8 cellular contexts compared by ENCODE assay signal in the genomic region with DNA sequence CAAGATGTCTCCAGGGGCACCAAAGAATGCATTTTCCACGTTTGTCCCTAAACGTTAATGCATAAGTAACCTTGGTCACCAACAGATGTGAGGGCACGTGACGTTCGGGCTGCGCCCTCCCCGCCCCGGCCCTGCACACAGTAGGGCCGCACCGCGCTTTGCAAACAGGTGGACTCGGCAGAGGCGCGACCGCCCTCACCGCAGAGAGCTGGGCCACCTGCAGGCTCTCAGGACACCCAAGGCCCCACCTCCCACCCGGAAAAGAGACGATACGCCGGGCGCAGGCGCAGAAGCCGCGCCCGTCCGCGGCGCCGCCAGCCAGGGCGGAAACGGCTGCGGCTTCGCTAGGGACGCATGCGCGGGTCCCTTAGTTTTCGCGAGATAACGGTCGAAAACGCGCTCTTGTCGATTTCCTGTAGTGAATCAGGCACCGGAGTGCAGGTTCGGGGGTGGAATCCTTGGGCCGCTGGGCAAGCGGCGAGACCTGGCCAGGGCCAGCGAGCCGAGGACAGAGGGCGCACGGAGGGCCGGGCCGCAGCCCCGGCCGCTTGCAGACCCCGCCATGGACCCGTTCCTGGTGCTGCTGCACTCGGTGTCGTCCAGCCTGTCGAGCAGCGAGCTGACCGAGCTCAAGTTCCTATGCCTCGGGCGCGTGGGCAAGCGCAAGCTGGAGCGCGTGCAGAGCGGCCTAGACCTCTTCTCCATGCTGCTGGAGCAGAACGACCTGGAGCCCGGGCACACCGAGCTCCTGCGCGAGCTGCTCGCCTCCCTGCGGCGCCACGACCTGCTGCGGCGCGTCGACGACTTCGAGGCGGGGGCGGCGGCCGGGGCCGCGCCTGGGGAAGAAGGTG. TPM values are rescaled to one million over a fixed set of nuclear protein-coding genes. Genes with fewer than 3 reads are reported as not detected.
A peak's percentile ranks its signal among the peaks of the same experiment; 100 is the strongest.
DNase-seq lines count a peak whose midpoint lies in the region; ATAC-seq and TF ChIP-seq lines count a peak whose summit lies in the region.

A gene with protein sequence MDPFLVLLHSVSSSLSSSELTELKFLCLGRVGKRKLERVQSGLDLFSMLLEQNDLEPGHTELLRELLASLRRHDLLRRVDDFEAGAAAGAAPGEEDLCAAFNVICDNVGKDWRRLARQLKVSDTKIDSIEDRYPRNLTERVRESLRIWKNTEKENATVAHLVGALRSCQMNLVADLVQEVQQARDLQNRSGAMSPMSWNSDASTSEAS (plus strand): TSS at position 399 of the 851 bp plus-strand sequence. CDS start 164 bp downstream, at position 563.

- H3K27me3 ChIP-seq in RWPE2 (ENCODE audit: insufficient read depth, poor library complexity, severe bottlenecking): no peaks in the 10 kb centered on the region
- no peaks in the 10 kb centered on the region for H3K27me3 ChIP-seq in neural cell (ENCODE audit: insufficient read depth, low read depth, low read length)

- no peaks in the 10 kb centered on the region for H3K9me2 ChIP-seq in neural cell (ENCODE audit: insufficient read depth, low read length)

- ATAC-seq in GM21737 (IDR thresholded peaks at IDR 0.05; ENCODE audit: unreplicated experiment): peak; percentile 68
- ATAC-seq in RWPE2 (ENCODE audit: low read depth): peak; percentile 70
- peak; percentile 78 for ATAC-seq in stimulated activated naive CD8-positive, alpha-beta T cell treated with anti-CD3 and anti-CD28 coated beads, Interleukin-15, amount 100 ng/mL, for 72 hours

- peak within 1 kb of the TSS; percentile 87 for H3K9ac ChIP-seq in neural cell (ENCODE audit: low read length)

- H3K27ac Mint-ChIP-seq in stimulated activated naive CD8-positive, alpha-beta T cell treated with anti-CD3 and anti-CD28 coated beads, Interleukin-15, amount 100 ng/mL, for 72 hours: peak within 1 kb of the TSS; percentile 97 to 99

- H2AFZ ChIP-seq in neural cell (ENCODE audit: low read depth, low read length): peak within 1 kb of the TSS; percentile 78

- TF ChIP-seq CTCF in RWPE2 (IDR thresholded peaks at IDR 0.05; ENCODE audit: poor library complexity, severe bottlenecking) (no peak), neural cell (IDR thresholded peaks at IDR 0.05; ENCODE audit: poor library complexity, severe bottlenecking) (peak; percentile 22)

- H3K4me3 Mint-ChIP-seq in stimulated activated naive CD8-positive, alpha-beta T cell treated with anti-CD3 and anti-CD28 coated beads, Interleukin-15, amount 100 ng/mL, for 72 hours: peak within 1 kb of the TSS; percentile 97 to 98

- H3K4me3 ChIP-seq in RWPE2 (ENCODE audit: severe bottlenecking): peak within 1 kb of the TSS; percentile 84
- peak within 1 kb of the TSS; percentile 85 for H3K4me3 ChIP-seq in neural cell (ENCODE audit: low read length)

- peak within 1 kb of the TSS; percentile 91 for H3K4me2 ChIP-seq in neural cell (ENCODE audit: low read length)

- H3K36me3 ChIP-seq in RWPE2 (ENCODE audit: low read depth): peaks cover 32% of the 10 kb centered on the region
- H3K36me3 ChIP-seq in neural cell (ENCODE audit: insufficient read depth, low read length): no peaks in the 10 kb centered on the region

- peaks cover 49% of the 10 kb centered on the region for H3K4me1 Mint-ChIP-seq in stimulated activated naive CD8-positive, alpha-beta T cell treated with anti-CD3 and anti-CD28 coated beads, Interleukin-15, amount 100 ng/mL, for 72 hours

- no peaks in the 10 kb centered on the region for H3K27me3 Mint-ChIP-seq in stimulated activated naive CD8-positive, alpha-beta T cell treated with anti-CD3 and anti-CD28 coated beads, Interleukin-15, amount 100 ng/mL, for 72 hours

- H3K9me3 ChIP-seq in RWPE2 (ENCODE audit: severe bottlenecking) (no peaks in the 10 kb centered on the region), neural cell (ENCODE audit: low read length) (no peaks in the 10 kb centered on the region)

- peaks cover 10% of the 10 kb centered on the region for H3K79me2 ChIP-seq in neural cell (replicated peaks; ENCODE audit: insufficient read depth, low read length)

- no peak for TF ChIP-seq RAD21 in neural cell (conservative IDR thresholded peaks at IDR 0.05)

- H3K27ac ChIP-seq in RWPE2 (ENCODE audit: poor library complexity, severe bottlenecking) (peak within 1 kb of the TSS; percentile 95), neural cell (ENCODE audit: low read length) (peak within 1 kb of the TSS; percentile 78)

- no peaks in the 10 kb centered on the region for H3F3A ChIP-seq in neural cell (ENCODE audit: insufficient read depth, low read length, poor library complexity, severe bottlenecking)

- peaks cover 7% of the 10 kb centered on the region for H3K4me1 ChIP-seq in RWPE2 (ENCODE audit: insufficient read depth, poor library complexity, severe bottlenecking)

- no peaks in the 10 kb centered on the region for H4K20me1 ChIP-seq in neural cell (ENCODE audit: insufficient read depth)

- DNase-seq in DMS79 treated with DMSO at 0.1 percent for 48 hours (lab: John Stamatoyannopoulos, UW) (peak; percentile 90), Kasumi-1 (lab: John Stamatoyannopoulos, UW) (peak; percentile 86 to 87), RWPE2 (ENCODE audit: low spot score) (peak; percentile 86), fibroblast of the conjunctiva (ENCODE audit: low read depth) (peak; percentile 78)
- peak; percentile 87 for DNase-seq in activated effector memory CD4-positive, alpha-beta T cell treated with Interleukin-2 at 50 U/mL for 16 hours
- peak; percentile 88 to 90 for DNase-seq in stimulated activated naive CD8-positive, alpha-beta T cell treated with anti-CD3 and anti-CD28 coated beads, Interleukin-15, amount 100 ng/mL, for 72 hours

- no peak for TF ChIP-seq EP300 in neural cell (conservative IDR thresholded peaks at IDR 0.05; ENCODE audit: poor library complexity, severe bottlenecking)

- no peaks in the 10 kb centered on the region for H3K9me3 Mint-ChIP-seq in stimulated activated naive CD8-positive, alpha-beta T cell treated with anti-CD3 and anti-CD28 coated beads, Interleukin-15, amount 100 ng/mL, for 72 hours

TF ChIP-seq in neural cell, 6 proteins besides CTCF, POLR2A, EP300 and RAD21:
- peak; percentile 34 for TF ChIP-seq TAF1 (IDR thresholded peaks at IDR 0.05; ENCODE audit: low read depth)
- TF ChIP-seq SMC3 (conservative IDR thresholded peaks at IDR 0.05; ENCODE audit: poor library complexity): peak; percentile 36
- peak; percentile 88 for TF ChIP-seq POLR2AphosphoS5 (IDR thresholded peaks at IDR 0.05)
- TF ChIP-seq MXI1 (conservative IDR thresholded peaks at IDR 0.05; ENCODE audit: poor library complexity, severe bottlenecking): peak; percentile 92
- no peak for TF ChIP-seq EZH2 (IDR thresholded peaks at IDR 0.05; ENCODE audit: borderline replicate concordance, insufficient read depth, low read length, poor library complexity, severe bottlenecking)
- TF ChIP-seq, protein P1, sequence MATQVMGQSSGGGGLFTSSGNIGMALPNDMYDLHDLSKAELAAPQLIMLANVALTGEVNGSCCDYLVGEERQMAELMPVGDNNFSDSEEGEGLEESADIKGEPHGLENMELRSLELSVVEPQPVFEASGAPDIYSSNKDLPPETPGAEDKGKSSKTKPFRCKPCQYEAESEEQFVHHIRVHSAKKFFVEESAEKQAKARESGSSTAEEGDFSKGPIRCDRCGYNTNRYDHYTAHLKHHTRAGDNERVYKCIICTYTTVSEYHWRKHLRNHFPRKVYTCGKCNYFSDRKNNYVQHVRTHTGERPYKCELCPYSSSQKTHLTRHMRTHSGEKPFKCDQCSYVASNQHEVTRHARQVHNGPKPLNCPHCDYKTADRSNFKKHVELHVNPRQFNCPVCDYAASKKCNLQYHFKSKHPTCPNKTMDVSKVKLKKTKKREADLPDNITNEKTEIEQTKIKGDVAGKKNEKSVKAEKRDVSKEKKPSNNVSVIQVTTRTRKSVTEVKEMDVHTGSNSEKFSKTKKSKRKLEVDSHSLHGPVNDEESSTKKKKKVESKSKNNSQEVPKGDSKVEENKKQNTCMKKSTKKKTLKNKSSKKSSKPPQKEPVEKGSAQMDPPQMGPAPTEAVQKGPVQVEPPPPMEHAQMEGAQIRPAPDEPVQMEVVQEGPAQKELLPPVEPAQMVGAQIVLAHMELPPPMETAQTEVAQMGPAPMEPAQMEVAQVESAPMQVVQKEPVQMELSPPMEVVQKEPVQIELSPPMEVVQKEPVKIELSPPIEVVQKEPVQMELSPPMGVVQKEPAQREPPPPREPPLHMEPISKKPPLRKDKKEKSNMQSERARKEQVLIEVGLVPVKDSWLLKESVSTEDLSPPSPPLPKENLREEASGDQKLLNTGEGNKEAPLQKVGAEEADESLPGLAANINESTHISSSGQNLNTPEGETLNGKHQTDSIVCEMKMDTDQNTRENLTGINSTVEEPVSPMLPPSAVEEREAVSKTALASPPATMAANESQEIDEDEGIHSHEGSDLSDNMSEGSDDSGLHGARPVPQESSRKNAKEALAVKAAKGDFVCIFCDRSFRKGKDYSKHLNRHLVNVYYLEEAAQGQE (IDR thresholded peaks at IDR 0.05; ENCODE audit: borderline replicate concordance): peak; percentile 64

RNA-seq across cellular contexts. Expression of the gene that starts here (rescaled TPM):
- 23.1 and 25.5 TPM in 2 replicates for polyA plus RNA-seq in neural cell
- polyA minus RNA-seq in neural cell: 23.7 and 28.0 TPM in 2 replicates

Comparison
In these comparisons a context has a peak if more than half of its experiments do, and no peak if none do; other contexts are left out.
1. Peak in every context shown above with its lines: DNase-seq, ATAC-seq, H3K4me3 ChIP-seq and H3K27ac ChIP-seq.